Comparison of ENCODE assay signal across 30 cellular contexts in genomic region chr12:10012630-10013330, GRCh38. TPM values are rescaled to one million over a fixed set of nuclear protein-coding genes. Genes with fewer than 3 reads are reported as not detected.
"Had no signal": no experiment of that assay in that cellular context is flagged by ENCODE, and none has a peak within 500 bp of the region (broad histone marks: within the 10 kb centered on the region; RNA-seq: fewer than 3 reads in every experiment).

No MANE protein-coding gene starts in this region.

- H3K36me3 Mint-ChIP-seq: activated naive CD8-positive, alpha-beta T cell treated with anti-CD3 and anti-CD28 coated beads for 36 hours; mesothelial cell of epicardium; natural killer cell had no signal

- H3K36me3 ChIP-seq: left lung, ovary, tibial nerve had no signal

- H3K4me1 Mint-ChIP-seq: activated naive CD8-positive, alpha-beta T cell treated with anti-CD3 and anti-CD28 coated beads for 36 hours had no signal

- H3K4me3 Mint-ChIP-seq: activated naive CD8-positive, alpha-beta T cell treated with anti-CD3 and anti-CD28 coated beads for 36 hours; activated T-cell treated with anti-CD3 and anti-CD28 coated beads, Interleukin-2, amount 50 U/mL, for 4 hours; immature natural killer cell; mesothelial cell of epicardium; natural killer cell; T-helper 1 cell treated with Interleukin-12 subunit alpha and Interleukin-12 subunit beta and Interleukin-4 antibody, amounts not matched to agents 30 μg/mL and 1 μg/mL, for 36 hours had no signal

- H3K27ac Mint-ChIP-seq: activated naive CD8-positive, alpha-beta T cell treated with anti-CD3 and anti-CD28 coated beads for 36 hours; immature natural killer cell; mesothelial cell of epicardium; natural killer cell; T-helper 1 cell treated with Interleukin-12 subunit alpha and Interleukin-12 subunit beta and Interleukin-4 antibody, amounts not matched to agents 30 μg/mL and 1 μg/mL, for 36 hours had no signal

- H3K27me3 ChIP-seq: foreskin keratinocyte, hepatocyte, left lung, tibial nerve had no signal

- H3K4me1 ChIP-seq: foreskin keratinocyte, left lung, psoas muscle had no signal

- H3K9me3 Mint-ChIP-seq: activated naive CD8-positive, alpha-beta T cell treated with anti-CD3 and anti-CD28 coated beads for 36 hours; activated T-cell treated with anti-CD3 and anti-CD28 coated beads, Interleukin-2, amount 50 U/mL, for 4 hours; immature natural killer cell; mesothelial cell of epicardium; natural killer cell; T-helper 1 cell treated with Interleukin-12 subunit alpha and Interleukin-12 subunit beta and Interleukin-4 antibody, amounts not matched to agents 30 μg/mL and 1 μg/mL, for 36 hours had no signal

- H3K9me3 ChIP-seq: left lung, ovary, psoas muscle, tibial nerve had no signal

- H3K27ac ChIP-seq: foreskin keratinocyte, hepatocyte, left lung, ovary, psoas muscle, tibial nerve had no signal

- H3K4me3 ChIP-seq: hepatocyte, left lung, ovary, psoas muscle, tibial nerve had no signal

- DNase-seq: activated CD4-positive, alpha-beta T cell treated with anti-CD3 and anti-CD28 coated beads for 4 hours; activated CD4-positive, alpha-beta T cell treated with anti-CD3 and anti-CD28 coated beads, Interleukin-2, amount 50 U/mL, for 48 hours; activated CD4-positive, CD25-positive, alpha-beta regulatory T cell; activated CD8-positive, alpha-beta memory T cell treated with anti-CD3 and anti-CD28 coated beads, Interleukin-2, amount 50 U/mL, for 48 hours; activated naive CD4-positive, alpha-beta T cell treated with Interleukin-2 at 50 U/mL for 16 hours; activated naive CD8-positive, alpha-beta T cell treated with anti-CD3 and anti-CD28 coated beads for 36 hours; activated T-cell treated with anti-CD3 and anti-CD28 coated beads, Interleukin-2, amount 50 U/mL, for 4 hours; cerebellar nuclear complex; cortex of kidney; effector CD8-positive, alpha-beta T cell; foreskin keratinocyte; glutamatergic neuron; immature natural killer cell; left lung; natural killer cell; ovary; psoas muscle; right cardiac atrium; stimulated activated CD4-positive, alpha-beta T cell treated with anti-CD3 and anti-CD28 coated beads, Interleukin-4, amount 100 ng/mL, for 24 hours; stimulated activated naive CD4-positive, alpha-beta T cell treated with Interleukin-2 at 50 U/mL for 16 hours had no signal

RNA-seq across cellular contexts. Expression of gene CLEC12B, which starts 2.4 kb away (rescaled TPM):
- total RNA-seq: activated CD8-positive, alpha-beta memory T cell treated with anti-CD3 and anti-CD28 coated beads for 36 hours; activated naive CD8-positive, alpha-beta T cell treated with anti-CD3 and anti-CD28 coated beads for 36 hours; activated T-cell treated with anti-CD3 and anti-CD28 coated beads, Interleukin-2, amount 50 U/mL, for 4 hours; bronchial epithelial cell; foreskin keratinocyte; hepatocyte; kidney epithelial cell; lung microvascular endothelial cell; mesothelial cell of epicardium; ovary had no signal
- polyA plus RNA-seq: foreskin keratinocyte, hepatocyte, right cardiac atrium had no signal

RNA-seq across cellular contexts. Expression of gene CLEC1B, which starts 13.9 kb away (rescaled TPM):
- total RNA-seq: activated CD8-positive, alpha-beta memory T cell treated with anti-CD3 and anti-CD28 coated beads for 36 hours; activated naive CD8-positive, alpha-beta T cell treated with anti-CD3 and anti-CD28 coated beads for 36 hours; activated T-cell treated with anti-CD3 and anti-CD28 coated beads, Interleukin-2, amount 50 U/mL, for 4 hours; bronchial epithelial cell; foreskin keratinocyte; kidney epithelial cell; lung microvascular endothelial cell; psoas muscle; right cardiac atrium; tibial nerve; urinary bladder had no signal
- polyA plus RNA-seq: esophagus, foreskin keratinocyte, psoas muscle, right cardiac atrium, urinary bladder had no signal

RNA-seq across cellular contexts. Expression of gene CLEC9A, which starts 17.7 kb away (rescaled TPM):
- total RNA-seq: activated CD8-positive, alpha-beta memory T cell treated with anti-CD3 and anti-CD28 coated beads for 36 hours; activated naive CD8-positive, alpha-beta T cell treated with anti-CD3 and anti-CD28 coated beads for 36 hours; activated T-cell treated with anti-CD3 and anti-CD28 coated beads, Interleukin-2, amount 50 U/mL, for 4 hours; bronchial epithelial cell; foreskin keratinocyte; hepatocyte; kidney epithelial cell; lung microvascular endothelial cell; mesothelial cell of epicardium; psoas muscle had no signal
- polyA plus RNA-seq: foreskin keratinocyte, hepatocyte, right cardiac atrium had no signal

RNA-seq across cellular contexts. Expression of gene CLEC12A, which starts 41.6 kb away (rescaled TPM):
- total RNA-seq: activated CD8-positive, alpha-beta memory T cell treated with anti-CD3 and anti-CD28 coated beads for 36 hours; activated T-cell treated with anti-CD3 and anti-CD28 coated beads, Interleukin-2, amount 50 U/mL, for 4 hours; bronchial epithelial cell; foreskin keratinocyte; kidney epithelial cell; lung microvascular endothelial cell; mesothelial cell of epicardium had no signal
- polyA plus RNA-seq: foreskin keratinocyte had no signal
